ENCODE assay signal across 21 cellular contexts in genomic region chr11:34926831-34927132, GRCh38. TPM values are rescaled to one million over a fixed set of nuclear protein-coding genes. Genes with fewer than 3 reads are reported as not detected.
A peak's percentile ranks its signal among the peaks of the same experiment; 100 is the strongest.
DNase-seq lines count a peak whose midpoint lies in the region; ATAC-seq and TF ChIP-seq lines count a peak whose summit lies in the region.
"Had no signal": no experiment of that assay in that cellular context is flagged by ENCODE, and none has a peak within 500 bp of the region (broad histone marks: within the 10 kb centered on the region; RNA-seq: fewer than 3 reads in every experiment).

No MANE protein-coding gene starts in this region.

- peak overlapping the region; percentile 63 for H3K27ac ChIP-seq in subcutaneous abdominal adipose tissue (ENCODE audit: low read depth, low read length)
- H3K27ac ChIP-seq in CD4-positive, alpha-beta memory T cell (ENCODE audit: low read depth, low read length): no peak overlapping the region
- no peak overlapping the region for H3K27ac ChIP-seq in breast epithelium
- H3K27ac ChIP-seq: dorsolateral prefrontal cortex, hepatocyte, HL-60, neural progenitor cell, psoas muscle had no signal

- H3K4me1 ChIP-seq in subcutaneous abdominal adipose tissue (ENCODE audit: control insufficient read depth in 5 of 5, insufficient read depth in 5 of 5, low read length in 5 of 5) (peaks cover 0 to 44% (median 23%) of the 10 kb centered on the region in 5 donors), breast epithelium (peaks cover 0 to 9% of the 10 kb centered on the region in 2 donors)
- no peaks in the 10 kb centered on the region for H3K4me1 ChIP-seq in CD4-positive, alpha-beta memory T cell (ENCODE audit: insufficient read depth, low read length)

- DNase-seq in HFFc6: peak; percentile 63
- DNase-seq in fibroblast of mammary gland (ENCODE audit: low read depth): peak; percentile 65
- DNase-seq in putamen (ENCODE audit: low spot score): no peak
- DNase-seq in CD4-positive, alpha-beta memory T cell: no peak
- DNase-seq in breast epithelium (ENCODE audit: low spot score in 2 of 2): no peak
- DNase-seq: activated B cell treated with CpG ODN at 0.5 μM for 24 hours; activated CD4-positive, alpha-beta memory T cell treated with anti-CD3 and anti-CD28 coated beads for 36 hours; activated effector memory CD4-positive, alpha-beta T cell treated with anti-CD3 and anti-CD28 coated beads, Interleukin-2, amount 50 U/mL, for 16 hours; dorsolateral prefrontal cortex; GOT3; NCI-H1436 treated with DMSO at 0.1 percent for 48 hours; NCI-H524 treated with DMSO at 0.1 percent for 48 hours; psoas muscle; stimulated activated naive CD4-positive, alpha-beta T cell treated with Interleukin-2 at 50 U/mL for 16 hours; T1000 had no signal

- H3K36me3 ChIP-seq in subcutaneous abdominal adipose tissue (ENCODE audit: control insufficient read depth in 5 of 5, insufficient read depth in 5 of 5, low read length in 5 of 5) (no peaks in the 10 kb centered on the region), breast epithelium (no peaks in the 10 kb centered on the region)
- no peaks in the 10 kb centered on the region for H3K36me3 ChIP-seq in CD4-positive, alpha-beta memory T cell (ENCODE audit: insufficient read depth, low read length)
- H3K36me3 ChIP-seq: neural progenitor cell had no signal

- H3K36me3 Mint-ChIP-seq in HFFc6 (ENCODE audit: low read depth): peaks cover 11% of the 10 kb centered on the region
- peaks cover 4 to 8% of the 10 kb centered on the region in 2 donors for H3K36me3 Mint-ChIP-seq in CD4-positive, alpha-beta memory T cell
- H3K36me3 Mint-ChIP-seq: activated CD4-positive, alpha-beta memory T cell treated with anti-CD3 and anti-CD28 coated beads for 36 hours had no signal

- H3K9me3 ChIP-seq in subcutaneous abdominal adipose tissue (ENCODE audit: control insufficient read depth in 5 of 5, low read length in 5 of 5) (no peaks in the 10 kb centered on the region), breast epithelium (no peaks in the 10 kb centered on the region)
- no peaks in the 10 kb centered on the region for H3K9me3 ChIP-seq in CD4-positive, alpha-beta memory T cell (ENCODE audit: control insufficient read depth in 1 of 2, low read length in 2 of 2)
- H3K9me3 ChIP-seq: psoas muscle had no signal

- TF ChIP-seq CTCF in HFFc6 (IDR thresholded peaks at IDR 0.05) (no peak), fibroblast of mammary gland (conservative IDR thresholded peaks at IDR 0.05; ENCODE audit: control insufficient read depth, insufficient read depth, low read depth, low read length) (no peak), breast epithelium (IDR thresholded peaks at IDR 0.05) (no peak)

- peak overlapping the region; percentile 68 for H3K27ac Mint-ChIP-seq in HFFc6
- H3K27ac Mint-ChIP-seq in CD4-positive, alpha-beta memory T cell: no peak overlapping the region
- H3K27ac Mint-ChIP-seq: activated B cell treated with CpG ODN at 0.5 μM for 24 hours; activated CD4-positive, alpha-beta memory T cell treated with anti-CD3 and anti-CD28 coated beads for 36 hours; neural progenitor cell had no signal

- intact Hi-C loops in CD4-positive, alpha-beta memory T cell (cut with micrococcal nuclease): loop anchor here (1.0 to 2.0 kb wide), 6 partner anchors 72 to 559 kb away; no protein-coding TSS in a partner anchor
- intact Hi-C loops in breast epithelium (cut with DNase I; ENCODE audit: low total_unique reads): no loop called here

- H3K27me3 ChIP-seq in subcutaneous abdominal adipose tissue (ENCODE audit: control insufficient read depth in 5 of 5, insufficient read depth in 4 of 5, low read length in 5 of 5): no peaks in the 10 kb centered on the region
- H3K27me3 ChIP-seq in CD4-positive, alpha-beta memory T cell (ENCODE audit: insufficient read depth, low read length): no peaks in the 10 kb centered on the region
- no peaks in the 10 kb centered on the region for H3K27me3 ChIP-seq in breast epithelium
- H3K27me3 ChIP-seq: dorsolateral prefrontal cortex, hepatocyte, neural progenitor cell had no signal

- no peaks in the 10 kb centered on the region for H3K27me3 Mint-ChIP-seq in HFFc6 (ENCODE audit: insufficient read depth)
- no peaks in the 10 kb centered on the region for H3K27me3 Mint-ChIP-seq in CD4-positive, alpha-beta memory T cell
- H3K27me3 Mint-ChIP-seq: activated B cell treated with CpG ODN at 0.5 μM for 24 hours; activated CD4-positive, alpha-beta memory T cell treated with anti-CD3 and anti-CD28 coated beads for 36 hours; CD8-positive, alpha-beta memory T cell had no signal

- peaks cover 85% of the 10 kb centered on the region for H3K4me1 Mint-ChIP-seq in HFFc6 (ENCODE audit: low read depth)
- peaks cover 8 to 25% (median 15%) of the 10 kb centered on the region in 4 donors for H3K4me1 Mint-ChIP-seq in CD4-positive, alpha-beta memory T cell

- ATAC-seq in SK-N-SH treated with all-trans-retinoic acid at 6 μM for 48 hours: peak; percentile 76

- POLR2A ChIA-PET in CD4-positive, alpha-beta memory T cell (lab: Charles Lee; ENCODE audit: partially characterized antibody): interaction anchor here (0.6 to 1.2 kb wide), 4 partner anchors 379 to 560 kb away, joined by 3 to 6 read pairs (median 4); no protein-coding TSS in a partner anchor

- CTCF ChIA-PET in CD4-positive, alpha-beta memory T cell (lab: Charles Lee; ENCODE audit: partially characterized antibody): interaction anchor here (0.7 to 7.4 kb wide), 31 partner anchors 8 to 563 kb away, joined by 3 to 158 read pairs (median 4); partner anchors contain the start of gene ELF5

- no peak for TF ChIP-seq POLR2A in breast epithelium (IDR thresholded peaks at IDR 0.05)

- H3K9me3 Mint-ChIP-seq in HFFc6: no peaks in the 10 kb centered on the region
- H3K9me3 Mint-ChIP-seq in CD4-positive, alpha-beta memory T cell: no peaks in the 10 kb centered on the region
- H3K9me3 Mint-ChIP-seq: activated B cell treated with CpG ODN at 0.5 μM for 24 hours; activated CD4-positive, alpha-beta memory T cell treated with anti-CD3 and anti-CD28 coated beads for 36 hours; CD8-positive, alpha-beta memory T cell; neural progenitor cell had no signal

- peak overlapping the region; percentile 54 for H3K4me3 Mint-ChIP-seq in HFFc6
- no peak overlapping the region for H3K4me3 Mint-ChIP-seq in CD4-positive, alpha-beta memory T cell
- H3K4me3 Mint-ChIP-seq: activated B cell treated with CpG ODN at 0.5 μM for 24 hours; activated CD4-positive, alpha-beta memory T cell treated with anti-CD3 and anti-CD28 coated beads for 36 hours; neural progenitor cell had no signal

- H3K9ac ChIP-seq in subcutaneous abdominal adipose tissue (ENCODE audit: low read length in 5 of 5): no peak overlapping the region
- H3K9ac ChIP-seq: neural progenitor cell had no signal

- no peak overlapping the region for H3K4me3 ChIP-seq in fibroblast of mammary gland (ENCODE audit: control insufficient read depth, low read depth, low read length)
- H3K4me3 ChIP-seq in subcutaneous abdominal adipose tissue (ENCODE audit: low read depth in 1 of 5, low read length in 5 of 5): no peak overlapping the region
- H3K4me3 ChIP-seq in CD4-positive, alpha-beta memory T cell (ENCODE audit: low read length in 2 of 2): no peak overlapping the region
- no peak overlapping the region for H3K4me3 ChIP-seq in breast epithelium
- H3K4me3 ChIP-seq: dorsolateral prefrontal cortex, hepatocyte, neural progenitor cell, psoas muscle had no signal

TF ChIP-seq in SK-N-SH treated with all-trans-retinoic acid at 6 μM for 48 hours, 23 proteins besides CTCF, POLR2A, EP300 and RAD21:
- TF ChIP-seq RARB (CRISPR knock-in tag; IDR thresholded peaks at IDR 0.05) (no peak), ISL1 (CRISPR knock-in tag; IDR thresholded peaks at IDR 0.05) (peak; percentile 44; the same call in 1 of the 2 replicates), ZFP30 (CRISPR knock-in tag; IDR thresholded peaks at IDR 0.05) (peak; percentile 85)

RNA-seq across cellular contexts. Expression of gene PDHX, which starts 10.4 kb away (rescaled TPM):
- total RNA-seq in HFFc6 (2021; fragmentation: NEBNext Ultra II Directional; extraction: Animal tissue kit (Norgen Biotek cat#: 25700)): 10 to 100 TPM; 37.4 to 47.0 (median 42.2) TPM
- 10 to 100 TPM; 39.1 to 43.5 TPM for total RNA-seq in CD4-positive, alpha-beta memory T cell
- 10 to 100 TPM; 17.6 to 20.4 TPM for polyA plus RNA-seq in CD4-positive, alpha-beta memory T cell
- 10 to 100 TPM; 32.1 to 42.7 (median 41.6) TPM for total RNA-seq in breast epithelium

RNA-seq across cellular contexts. Expression of gene APIP, which starts 10.6 kb away (rescaled TPM):
- total RNA-seq in HFFc6 (2021; fragmentation: NEBNext Ultra II Directional; extraction: Animal tissue kit (Norgen Biotek cat#: 25700)): 10 to 100 TPM; 26.6 to 33.3 (median 29.4) TPM
- 10 to 100 TPM; 17.7 to 18.4 TPM for total RNA-seq in CD4-positive, alpha-beta memory T cell
- 10 to 100 TPM; 17.2 to 27.6 TPM for polyA plus RNA-seq in CD4-positive, alpha-beta memory T cell
- total RNA-seq in breast epithelium: 10 to 100 TPM; 27.7 to 46.4 (median 29.8) TPM

Comparison
In these comparisons a context has a peak if more than half of its experiments do, and no peak if none do; other contexts are left out.
1. DNase-seq: peak in HFFc6 (single experiment) and fibroblast of mammary gland (single experiment); none in putamen (single experiment), CD4-positive, alpha-beta memory T cell (0 of 5) and breast epithelium (0 of 2).